ENCODE assay signal across 1 cellular context in the genomic region with DNA sequence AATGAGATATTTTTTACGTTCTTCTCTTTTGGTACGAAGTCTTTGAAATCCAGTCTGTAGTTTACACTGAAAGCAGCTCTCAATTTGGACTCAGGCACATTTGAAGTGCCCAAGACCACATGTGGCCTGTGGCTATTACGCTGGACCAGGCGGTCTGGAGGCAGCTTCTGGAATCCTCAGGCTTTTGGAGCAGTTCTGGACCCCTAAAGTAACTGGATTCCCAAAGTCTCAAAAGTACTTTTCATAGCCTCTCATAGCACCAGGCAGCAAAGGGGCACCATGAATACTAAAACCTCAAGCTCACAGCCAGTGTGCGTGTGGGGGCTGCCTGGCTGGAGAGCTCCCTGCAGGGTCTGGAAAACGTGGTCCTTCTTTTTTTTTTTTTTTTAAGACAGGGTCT.
TF ChIP-seq lines count a peak whose summit lies in the region.

No MANE protein-coding gene starts in this region.

TF ChIP-seq in WTC11, 78 proteins besides CTCF, POLR2A, EP300 and RAD21 (continued from another document):
- TF ChIP-seq, protein P1, sequence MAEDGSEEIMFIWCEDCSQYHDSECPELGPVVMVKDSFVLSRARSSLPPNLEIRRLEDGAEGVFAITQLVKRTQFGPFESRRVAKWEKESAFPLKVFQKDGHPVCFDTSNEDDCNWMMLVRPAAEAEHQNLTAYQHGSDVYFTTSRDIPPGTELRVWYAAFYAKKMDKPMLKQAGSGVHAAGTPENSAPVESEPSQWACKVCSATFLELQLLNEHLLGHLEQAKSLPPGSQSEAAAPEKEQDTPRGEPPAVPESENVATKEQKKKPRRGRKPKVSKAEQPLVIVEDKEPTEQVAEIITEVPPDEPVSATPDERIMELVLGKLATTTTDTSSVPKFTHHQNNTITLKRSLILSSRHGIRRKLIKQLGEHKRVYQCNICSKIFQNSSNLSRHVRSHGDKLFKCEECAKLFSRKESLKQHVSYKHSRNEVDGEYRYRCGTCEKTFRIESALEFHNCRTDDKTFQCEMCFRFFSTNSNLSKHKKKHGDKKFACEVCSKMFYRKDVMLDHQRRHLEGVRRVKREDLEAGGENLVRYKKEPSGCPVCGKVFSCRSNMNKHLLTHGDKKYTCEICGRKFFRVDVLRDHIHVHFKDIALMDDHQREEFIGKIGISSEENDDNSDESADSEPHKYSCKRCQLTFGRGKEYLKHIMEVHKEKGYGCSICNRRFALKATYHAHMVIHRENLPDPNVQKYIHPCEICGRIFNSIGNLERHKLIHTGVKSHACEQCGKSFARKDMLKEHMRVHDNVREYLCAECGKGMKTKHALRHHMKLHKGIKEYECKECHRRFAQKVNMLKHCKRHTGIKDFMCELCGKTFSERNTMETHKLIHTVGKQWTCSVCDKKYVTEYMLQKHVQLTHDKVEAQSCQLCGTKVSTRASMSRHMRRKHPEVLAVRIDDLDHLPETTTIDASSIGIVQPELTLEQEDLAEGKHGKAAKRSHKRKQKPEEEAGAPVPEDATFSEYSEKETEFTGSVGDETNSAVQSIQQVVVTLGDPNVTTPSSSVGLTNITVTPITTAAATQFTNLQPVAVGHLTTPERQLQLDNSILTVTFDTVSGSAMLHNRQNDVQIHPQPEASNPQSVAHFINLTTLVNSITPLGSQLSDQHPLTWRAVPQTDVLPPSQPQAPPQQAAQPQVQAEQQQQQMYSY (CRISPR knock-in tag; IDR thresholded peaks at IDR 0.05) = no peak
- TF ChIP-seq ZNF396 (CRISPR knock-in tag; IDR thresholded peaks at IDR 0.05; ENCODE audit: borderline replicate concordance) = no peak
- TF ChIP-seq KAT7 (CRISPR knock-in tag; IDR thresholded peaks at IDR 0.05; ENCODE audit: borderline replicate concordance) = no peak
- TF ChIP-seq NR2C2 (CRISPR knock-in tag; IDR thresholded peaks at IDR 0.05) = no peak
- no peak for TF ChIP-seq MYBL2 (CRISPR knock-in tag; IDR thresholded peaks at IDR 0.05)
- TF ChIP-seq, protein P2, sequence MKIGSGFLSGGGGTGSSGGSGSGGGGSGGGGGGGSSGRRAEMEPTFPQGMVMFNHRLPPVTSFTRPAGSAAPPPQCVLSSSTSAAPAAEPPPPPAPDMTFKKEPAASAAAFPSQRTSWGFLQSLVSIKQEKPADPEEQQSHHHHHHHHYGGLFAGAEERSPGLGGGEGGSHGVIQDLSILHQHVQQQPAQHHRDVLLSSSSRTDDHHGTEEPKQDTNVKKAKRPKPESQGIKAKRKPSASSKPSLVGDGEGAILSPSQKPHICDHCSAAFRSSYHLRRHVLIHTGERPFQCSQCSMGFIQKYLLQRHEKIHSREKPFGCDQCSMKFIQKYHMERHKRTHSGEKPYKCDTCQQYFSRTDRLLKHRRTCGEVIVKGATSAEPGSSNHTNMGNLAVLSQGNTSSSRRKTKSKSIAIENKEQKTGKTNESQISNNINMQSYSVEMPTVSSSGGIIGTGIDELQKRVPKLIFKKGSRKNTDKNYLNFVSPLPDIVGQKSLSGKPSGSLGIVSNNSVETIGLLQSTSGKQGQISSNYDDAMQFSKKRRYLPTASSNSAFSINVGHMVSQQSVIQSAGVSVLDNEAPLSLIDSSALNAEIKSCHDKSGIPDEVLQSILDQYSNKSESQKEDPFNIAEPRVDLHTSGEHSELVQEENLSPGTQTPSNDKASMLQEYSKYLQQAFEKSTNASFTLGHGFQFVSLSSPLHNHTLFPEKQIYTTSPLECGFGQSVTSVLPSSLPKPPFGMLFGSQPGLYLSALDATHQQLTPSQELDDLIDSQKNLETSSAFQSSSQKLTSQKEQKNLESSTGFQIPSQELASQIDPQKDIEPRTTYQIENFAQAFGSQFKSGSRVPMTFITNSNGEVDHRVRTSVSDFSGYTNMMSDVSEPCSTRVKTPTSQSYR (CRISPR knock-in tag; IDR thresholded peaks at IDR 0.05) = no peak
